31 cellular contexts compared by ENCODE assay signal in the genomic region with DNA sequence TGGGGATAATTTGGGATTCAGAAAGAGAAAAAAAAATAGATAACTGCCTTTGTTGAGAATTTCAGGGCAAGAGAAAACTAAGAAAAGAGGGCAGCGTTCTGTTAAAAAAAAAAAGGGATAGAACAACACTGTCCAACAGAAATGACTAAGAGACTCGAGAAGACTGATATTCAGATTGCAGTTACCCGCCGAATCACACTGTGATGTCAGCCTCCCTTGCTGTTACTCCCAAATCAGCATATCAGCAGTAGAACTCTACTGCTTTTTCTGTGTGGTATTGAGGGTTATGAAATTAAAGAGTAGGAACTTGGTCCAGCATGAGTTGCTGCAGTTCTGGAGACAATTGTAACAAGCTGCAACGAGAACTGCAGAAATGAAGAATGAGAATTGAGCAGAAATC. TPM values are rescaled to one million over a fixed set of nuclear protein-coding genes. Genes with fewer than 3 reads are reported as not detected.
"Had no signal": no experiment of that assay in that cellular context is flagged by ENCODE, and none has a peak within 500 bp of the region (broad histone marks: within the 10 kb centered on the region; RNA-seq: fewer than 3 reads in every experiment).

No MANE protein-coding gene starts in this region.

- H3K9me3 Mint-ChIP-seq: natural killer cell treated with Interleukin-12 subunit alpha and Interleukin-12 subunit beta and Interleukin-15 and Interleukin-18, amount 100 ng/mL, for 72 hours; stimulated activated naive B cell treated with anti-CD40 and anti-IgM and Interleukin-4, amounts not matched to agents 10 μg/mL and 1 μg/mL and 100 μg/mL, for 72 hours had no signal

- H3K4me3 ChIP-seq: hepatocyte, lower lobe of right lung, ovary, right atrium auricular region, right lobe of liver, smooth muscle cell, stomach, testis, thyroid gland, transverse colon, upper lobe of left lung, vagina had no signal

- H3K36me3 ChIP-seq: lower lobe of right lung, ovary, right atrium auricular region, right lobe of liver, stomach, thyroid gland, transverse colon, upper lobe of left lung, vagina had no signal

- H3K4me1 ChIP-seq: testis had no signal

- FAIRE-seq: keratinocyte had no signal

- ATAC-seq: left cardiac atrium; left lobe of liver; lower lobe of right lung; natural killer cell treated with Interleukin-12 subunit alpha and Interleukin-12 subunit beta and Interleukin-15 and Interleukin-18, amount 100 ng/mL, for 72 hours; right lobe of liver; stimulated activated naive B cell treated with anti-CD40 and anti-IgM and Interleukin-4, amounts not matched to agents 10 μg/mL and 1 μg/mL and 100 μg/mL, for 72 hours; stimulated activated naive CD8-positive, alpha-beta T cell treated with anti-CD3 and anti-CD28 coated beads, Interleukin-15, Interleukin-2, amounts not matched to agents 100 U/mL and 50 U/mL, for 24 hours had no signal

- H3K27ac Mint-ChIP-seq: natural killer cell treated with Interleukin-12 subunit alpha and Interleukin-12 subunit beta and Interleukin-15 and Interleukin-18, amount 100 ng/mL, for 72 hours; progenitor cell of endocrine pancreas; stimulated activated naive B cell treated with anti-CD40 and anti-IgM and Interleukin-4, amounts not matched to agents 10 μg/mL and 1 μg/mL and 100 μg/mL, for 72 hours had no signal

- H3K9me3 ChIP-seq: lower lobe of right lung, ovary, right atrium auricular region, right lobe of liver, stomach, testis, thyroid gland, transverse colon, upper lobe of left lung, vagina had no signal

- DNase-seq: kidney glomerular epithelial cell; left cardiac atrium; lower lobe of right lung; mammary epithelial cell; mesenchymal stem cell; ovary; right lobe of liver; stimulated activated CD4-positive, alpha-beta T cell treated with anti-CD3 and anti-CD28 coated beads, Interleukin-1b, Interleukin-23, amount 100 ng/mL, for 48 hours; stimulated activated CD4-positive, alpha-beta T cell treated with anti-CD3 and anti-CD28 coated beads, Interleukin-2, amount 100 ng/mL, for 48 hours; stimulated activated naive B cell treated with anti-CD40 and anti-IgM and Interleukin-4, amounts not matched to agents 10 μg/mL and 1 μg/mL and 100 μg/mL, for 72 hours; stimulated activated naive CD8-positive, alpha-beta T cell treated with anti-CD3 and anti-CD28 coated beads, Interleukin-15, Interleukin-2, amounts not matched to agents 100 U/mL and 50 U/mL, for 24 hours; stomach; testis; thyroid gland; transverse colon; upper lobe of left lung had no signal

- H2AFZ ChIP-seq: hepatocyte had no signal

- H3K27ac ChIP-seq: hepatocyte, lower lobe of right lung, ovary, right atrium auricular region, right lobe of liver, stomach, testis, thyroid gland, transverse colon, upper lobe of left lung, vagina had no signal

- H3K4me2 ChIP-seq: hepatocyte, smooth muscle cell had no signal

- H3K27me3 ChIP-seq: ovary, right atrium auricular region, right lobe of liver, testis, thyroid gland, upper lobe of left lung, vagina had no signal

- H3K79me2 ChIP-seq: hepatocyte had no signal

- H3K4me3 Mint-ChIP-seq: natural killer cell treated with Interleukin-12 subunit alpha and Interleukin-12 subunit beta and Interleukin-15 and Interleukin-18, amount 100 ng/mL, for 72 hours; stimulated activated naive B cell treated with anti-CD40 and anti-IgM and Interleukin-4, amounts not matched to agents 10 μg/mL and 1 μg/mL and 100 μg/mL, for 72 hours had no signal

RNA-seq across cellular contexts. Expression of a gene that starts 1.9 kb away (rescaled TPM):
- total RNA-seq: hepatocyte; lower lobe of right lung; natural killer cell treated with Interleukin-12 subunit alpha and Interleukin-12 subunit beta and Interleukin-15 and Interleukin-18, amount 100 ng/mL, for 72 hours; pulmonary artery endothelial cell; renal cortical epithelial cell; right atrium auricular region; smooth muscle cell; stomach; thyroid gland; transverse colon; urinary bladder; vagina had no signal
- polyA plus RNA-seq: hepatocyte, keratinocyte, neural cell, smooth muscle cell had no signal

RNA-seq across cellular contexts. Expression of a gene that starts 8.2 kb away (rescaled TPM):
- total RNA-seq: smooth muscle cell had no signal
- polyA plus RNA-seq: neural cell, smooth muscle cell had no signal

RNA-seq across cellular contexts. Expression of a gene that starts 48.3 kb away (rescaled TPM):
- total RNA-seq: natural killer cell treated with Interleukin-12 subunit alpha and Interleukin-12 subunit beta and Interleukin-15 and Interleukin-18, amount 100 ng/mL, for 72 hours; progenitor cell of endocrine pancreas; pulmonary artery endothelial cell; renal cortical epithelial cell had no signal
- polyA plus RNA-seq: neural cell, smooth muscle cell had no signal

RNA-seq across cellular contexts. Expression of a gene that starts 50.7 kb away (rescaled TPM):
- total RNA-seq: hepatocyte, left lobe of liver, mucosa of gallbladder, progenitor cell of endocrine pancreas, right lobe of liver, skeletal muscle tissue, smooth muscle cell, testis, transverse colon, urinary bladder, vagina had no signal
- polyA plus RNA-seq: hepatocyte, keratinocyte, liver, neural cell, ovary, smooth muscle cell, stomach had no signal
